Comparison of ENCODE assay signal across 8 cellular contexts in the genomic region with DNA sequence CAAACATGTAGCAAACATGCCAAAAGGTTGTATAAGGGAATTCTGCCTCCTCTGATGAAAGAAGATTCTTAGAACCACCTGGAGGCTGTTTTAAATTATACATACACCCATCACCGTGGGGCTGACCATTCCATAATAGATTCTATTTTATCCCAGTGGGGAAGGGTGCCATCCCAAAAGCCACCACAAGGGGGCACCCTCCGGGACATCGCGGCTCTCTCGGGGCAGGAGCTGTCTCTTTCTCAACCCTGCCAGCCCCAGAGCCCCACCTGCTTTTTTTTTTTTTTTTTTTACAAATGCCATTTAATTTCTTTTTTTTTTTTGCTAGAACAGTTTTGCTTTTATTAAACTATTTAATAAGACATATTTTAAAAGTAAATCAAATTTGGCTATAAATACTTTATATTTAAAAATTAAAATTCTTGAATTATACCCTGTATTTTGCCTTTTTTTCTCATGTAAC. TPM values are rescaled to one million over a fixed set of nuclear protein-coding genes. Genes with fewer than 3 reads are reported as not detected.
DNase-seq lines count a peak whose midpoint lies in the region; ATAC-seq, FAIRE-seq and TF ChIP-seq lines count a peak whose summit lies in the region.

No MANE protein-coding gene starts in this region.

- in situ Hi-C loops in SK-MEL-5 (cut with HindIII; ENCODE audit: low pct_unique_long_range_greater_than_20kb, low sequenced_read_pairs), result no loop called here

- no peaks in the 10 kb centered on the region for H3K9me3 ChIP-seq in psoas muscle

- 0 to 3% (median 1%) methylated on average over 5 of the region's 5 CpGs for WGBS in psoas muscle, 3 donors

- TF ChIP-seq RAD21 in Ishikawa (IDR thresholded peaks at IDR 0.05; ENCODE audit: low read depth), result peak; percentile 69

- no peak for TF ChIP-seq POLR2A in GM18505 (IDR thresholded peaks at IDR 0.05; ENCODE audit: borderline replicate concordance, extremely low read depth, insufficient read depth, insufficient read length)

- TF ChIP-seq CTCF in psoas muscle (IDR thresholded peaks at IDR 0.05), result peak; percentile 94

- H3K27me3 ChIP-seq in psoas muscle (ENCODE audit: insufficient read depth in 3 of 3, low read length in 2 of 3), result no peaks in the 10 kb centered on the region

- peak; percentile 96 for FAIRE-seq in A204.1 (lab: Jason Lieb, UNC)

- DNase-seq in SK-MEL-5 (ENCODE audit: low read depth, low spot score) (peak; percentile 68), globus pallidus (ENCODE audit: low spot score) (peak; percentile 62), psoas muscle (peak; percentile 82 to 87), NCI-H774 (lab: John Stamatoyannopoulos, UW) (no peak)
- DNase-seq in activated naive CD4-positive, alpha-beta T cell (lab: John Stamatoyannopoulos, UW), result peak; percentile 46 to 72 (median 66)

- ATAC-seq in GM18505 (IDR thresholded peaks at IDR 0.05; ENCODE audit: unreplicated experiment), result peak; percentile 71
- peak; percentile 94 to 99 (median 96) for ATAC-seq in psoas muscle

- no peak overlapping the region for H3K27ac ChIP-seq in psoas muscle

- H3K4me3 ChIP-seq in psoas muscle, result no peak overlapping the region

- H3K4me1 ChIP-seq in psoas muscle, result no peaks in the 10 kb centered on the region

- intact Hi-C loops in psoas muscle (cut with DNase I), result loop anchor here in 1 of 2 donors (2.0 to 10.0 kb wide), 2 partner anchors 98 to 292 kb away; no protein-coding TSS in a partner anchor

- no peak for TF ChIP-seq EP300 in Ishikawa (IDR thresholded peaks at IDR 0.05; ENCODE audit: borderline replicate concordance)

- H3K36me3 ChIP-seq in psoas muscle (ENCODE audit: insufficient read depth in 1 of 2, low read depth in 1 of 2), result no peaks in the 10 kb centered on the region

TF ChIP-seq in Ishikawa, 13 proteins besides CTCF, POLR2A, EP300 and RAD21:
- TF ChIP-seq ZBTB7A (IDR thresholded peaks at IDR 0.05; ENCODE audit: low read depth), result no peak
- TF ChIP-seq USF1 (IDR thresholded peaks at IDR 0.05), result no peak
- TF ChIP-seq CEBPB (IDR thresholded peaks at IDR 0.05), result no peak
- TF ChIP-seq, protein P1, sequence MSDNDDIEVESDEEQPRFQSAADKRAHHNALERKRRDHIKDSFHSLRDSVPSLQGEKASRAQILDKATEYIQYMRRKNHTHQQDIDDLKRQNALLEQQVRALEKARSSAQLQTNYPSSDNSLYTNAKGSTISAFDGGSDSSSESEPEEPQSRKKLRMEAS (IDR thresholded peaks at IDR 0.05), result no peak

RNA-seq across cellular contexts. Expression of gene MTCL1, which starts 8.6 kb away (rescaled TPM):
- total RNA-seq in SK-MEL-5 (2014; rRNA removed; shearing (Covaris generic)), result 3.8 and 6.6 TPM in 2 replicates
- polyA plus RNA-seq in SK-MEL-5 (2015; cell fraction: cytosol; rRNA removed), result 5.6 and 5.9 TPM in 2 replicates
- polyA plus RNA-seq in SK-MEL-5 (2015; cell fraction: nucleus; rRNA removed), result 13.9 and 21.7 TPM in 2 replicates
- total RNA-seq in psoas muscle, result 1 to 10 TPM; 2.1 to 5.3 (median 3.8) TPM
- polyA plus RNA-seq in psoas muscle, result 1 to 10 TPM; 1.3 to 3.7 (median 3.0) TPM
